19 cellular contexts compared by ENCODE assay signal in the genomic region with DNA sequence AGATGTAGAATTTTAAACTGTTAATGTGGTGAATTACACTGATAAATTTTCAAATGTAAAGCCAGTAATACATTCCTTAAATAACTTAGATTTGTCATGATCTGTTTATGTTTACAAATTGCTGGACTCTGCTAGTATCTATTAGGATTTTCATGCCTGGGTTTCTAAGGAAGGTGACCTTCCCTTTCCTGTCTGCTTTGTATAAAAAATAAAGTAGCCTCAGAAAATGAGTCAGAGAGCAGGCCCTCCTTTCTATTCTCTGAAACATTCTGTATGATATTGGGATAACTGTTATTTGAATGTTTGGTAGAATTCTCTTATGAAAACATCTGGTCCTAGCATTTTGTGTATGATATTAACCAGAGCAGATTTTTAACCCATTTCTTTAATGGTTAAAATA.
DNase-seq lines count a peak whose midpoint lies in the region; TF ChIP-seq lines count a peak whose summit lies in the region.
"Had no signal": no experiment of that assay in that cellular context is flagged by ENCODE, and none has a peak within 500 bp of the region (broad histone marks: within the 10 kb centered on the region; RNA-seq: fewer than 3 reads in every experiment).

No MANE protein-coding gene starts in this region.

- H3K9me3 ChIP-seq in mammary epithelial cell (replicated peaks; ENCODE audit: insufficient read depth, low read length) (no peaks in the 10 kb centered on the region), prostate gland (no peaks in the 10 kb centered on the region)
- H3K9me3 ChIP-seq: Caco-2, gastroesophageal sphincter, HAP-1, SK-N-SH had no signal

- H3K27ac ChIP-seq in mammary epithelial cell (ENCODE audit: insufficient read depth, low read depth, low read length) (no peak overlapping the region), prostate gland (no peak overlapping the region)
- H3K27ac ChIP-seq: gastroesophageal sphincter had no signal

- no peaks in the 10 kb centered on the region for H4K20me1 ChIP-seq in mammary epithelial cell (ENCODE audit: insufficient read depth, low read length)

- intact Hi-C loops in mammary epithelial cell (cut with micrococcal nuclease): no loop called here
- intact Hi-C loops in prostate gland (cut with DNase I): no loop called here
- intact Hi-C loops in activated CD4-positive, alpha-beta memory T cell treated with anti-CD3 and anti-CD28 coated beads for 36 hours (cut with micrococcal nuclease): loop anchor here (1.0 kb wide), 1 partner anchor 29 kb away; no protein-coding TSS in a partner anchor

- POLR2A ChIA-PET in activated CD4-positive, alpha-beta memory T cell treated with anti-CD3 and anti-CD28 coated beads for 36 hours (lab: Charles Lee): no interaction called here

- H3K4me3 ChIP-seq in mammary epithelial cell (replicated peaks in 1 of 3; ENCODE audit: insufficient read depth in 1 of 3, low read depth in 2 of 3, low read length in 3 of 3): no peak overlapping the region
- H3K4me3 ChIP-seq in prostate gland: no peak overlapping the region
- H3K4me3 ChIP-seq: gastroesophageal sphincter, HAP-1 had no signal

- no TSS peak for BruUV-seq in mammary epithelial cell (replicated peaks; lab: Mats Ljungman, UMichigan)

- H3K27me3 ChIP-seq in mammary epithelial cell (ENCODE audit: insufficient read depth, low read length) (no peaks in the 10 kb centered on the region), prostate gland (replicated peaks; ENCODE audit: insufficient read depth) (no peaks in the 10 kb centered on the region)
- H3K27me3 ChIP-seq: gastroesophageal sphincter had no signal

- H3K4me3 Mint-ChIP-seq in HFFc6: no peak overlapping the region
- H3K4me3 Mint-ChIP-seq in activated CD4-positive, alpha-beta memory T cell treated with anti-CD3 and anti-CD28 coated beads for 36 hours: no peak overlapping the region
- H3K4me3 Mint-ChIP-seq: B cell had no signal

- H3K4me1 Mint-ChIP-seq in HFFc6 (ENCODE audit: low read depth): peaks cover 43% of the 10 kb centered on the region
- peaks cover 68% of the 10 kb centered on the region for H3K4me1 Mint-ChIP-seq in activated CD4-positive, alpha-beta memory T cell treated with anti-CD3 and anti-CD28 coated beads for 36 hours (ENCODE audit: low read depth)

- CTCF ChIA-PET in mammary epithelial cell (lab: Charles Lee; ENCODE audit: low non-redundant PET): no interaction called here
- CTCF ChIA-PET in activated CD4-positive, alpha-beta memory T cell treated with anti-CD3 and anti-CD28 coated beads for 36 hours (lab: Charles Lee): interaction anchor here (1.4 kb wide), 1 partner anchor 10 kb away, joined by 3 read pairs; no protein-coding TSS in a partner anchor

- H3K4me1 ChIP-seq in mammary epithelial cell (ENCODE audit: insufficient read depth, low read length) (peaks cover 19% of the 10 kb centered on the region), prostate gland (replicated peaks) (no peaks in the 10 kb centered on the region)
- H3K4me1 ChIP-seq: Caco-2, HAP-1 had no signal

- dilution Hi-C loops in mammary epithelial cell (cut with HindIII; ENCODE audit: low sequenced_read_pairs): no loop called here

- no peak overlapping the region for H3K4me2 ChIP-seq in mammary epithelial cell (ENCODE audit: insufficient read depth, low read depth, low read length)
- H3K4me2 ChIP-seq: SK-N-SH had no signal

- TF ChIP-seq CTCF in HFFc6 (IDR thresholded peaks at IDR 0.05) (no peak), mammary epithelial cell (conservative IDR thresholded peaks at IDR 0.05 in 1 of 2, IDR thresholded peaks at IDR 0.05 in 1 of 2; ENCODE audit: extremely low read depth in 1 of 2, insufficient read depth in 1 of 2, low read depth in 1 of 2, low read length in 2 of 2) (no peak), prostate gland (IDR thresholded peaks at IDR 0.05) (no peak)

- no peaks in the 10 kb centered on the region for H3K79me2 ChIP-seq in mammary epithelial cell (ENCODE audit: insufficient read depth, low read length)

- H3K27me3 Mint-ChIP-seq in HFFc6 (ENCODE audit: insufficient read depth): no peaks in the 10 kb centered on the region; the same call in 1 of the 2 replicates
- H3K27me3 Mint-ChIP-seq in activated CD4-positive, alpha-beta memory T cell treated with anti-CD3 and anti-CD28 coated beads for 36 hours: peaks cover 12% of the 10 kb centered on the region

- H3K9ac ChIP-seq in mammary epithelial cell (ENCODE audit: insufficient read depth, low read length): no peak overlapping the region
- H3K9ac ChIP-seq: SK-N-SH had no signal

- 0 out of 2 replicates have a peak overlapping the region, but pooled peaks have one; percentile 6 for H3K27ac Mint-ChIP-seq in HFFc6
- no peak overlapping the region for H3K27ac Mint-ChIP-seq in activated CD4-positive, alpha-beta memory T cell treated with anti-CD3 and anti-CD28 coated beads for 36 hours
- H3K27ac Mint-ChIP-seq: B cell had no signal

- no peaks in the 10 kb centered on the region for H3K36me3 Mint-ChIP-seq in HFFc6 (ENCODE audit: low read depth)
- no peaks in the 10 kb centered on the region for H3K36me3 Mint-ChIP-seq in activated CD4-positive, alpha-beta memory T cell treated with anti-CD3 and anti-CD28 coated beads for 36 hours

- no peak for TF ChIP-seq POLR2A in prostate gland (IDR thresholded peaks at IDR 0.05)

- H3K36me3 ChIP-seq in mammary epithelial cell (ENCODE audit: insufficient read depth, low read length) (no peaks in the 10 kb centered on the region), prostate gland (no peaks in the 10 kb centered on the region)
- H3K36me3 ChIP-seq: gastroesophageal sphincter, HAP-1 had no signal

- H3K9me3 Mint-ChIP-seq in HFFc6: no peaks in the 10 kb centered on the region
- no peaks in the 10 kb centered on the region for H3K9me3 Mint-ChIP-seq in activated CD4-positive, alpha-beta memory T cell treated with anti-CD3 and anti-CD28 coated beads for 36 hours

- no peak overlapping the region for H2AFZ ChIP-seq in mammary epithelial cell (ENCODE audit: low read depth, low read length)

- DNase-seq in CD1c-positive myeloid dendritic cell (ENCODE audit: extremely low spot score) (peak; percentile 33), HFFc6 (peak; percentile 34), mammary epithelial cell (peak; percentile 12), kidney tubule cell (ENCODE audit: low spot score) (peak; percentile 9), prostate gland (ENCODE audit: low spot score) (no peak), islet precursor cell (no peak)
- DNase-seq in activated CD4-positive, alpha-beta memory T cell treated with anti-CD3 and anti-CD28 coated beads for 36 hours: no peak
- DNase-seq: activated CD4-positive, CD25-positive, alpha-beta regulatory T cell; activated gamma-delta T cell; Caco-2; NCI-H1694; NCI-H2227 treated with DMSO at 0.1 percent for 48 hours; occipital lobe; SK-N-SH; substantia nigra; T-helper 9 cell had no signal

- in situ Hi-C loops in mammary epithelial cell (cut with MboI; ENCODE audit: low sequenced_read_pairs in 2 of 2): no loop called here

Comparison
In these comparisons a context has a peak if more than half of its experiments do, and no peak if none do; other contexts are left out.
1. DNase-seq: peak in CD1c-positive myeloid dendritic cell (single experiment), HFFc6 (single experiment), mammary epithelial cell (single experiment) and kidney tubule cell (single experiment); none in prostate gland (single experiment), islet precursor cell (single experiment) and activated CD4-positive, alpha-beta memory T cell treated with anti-CD3 and anti-CD28 coated beads for 36 hours (single experiment).